Comparison of ENCODE assay signal across 1 cellular context in the genomic region with DNA sequence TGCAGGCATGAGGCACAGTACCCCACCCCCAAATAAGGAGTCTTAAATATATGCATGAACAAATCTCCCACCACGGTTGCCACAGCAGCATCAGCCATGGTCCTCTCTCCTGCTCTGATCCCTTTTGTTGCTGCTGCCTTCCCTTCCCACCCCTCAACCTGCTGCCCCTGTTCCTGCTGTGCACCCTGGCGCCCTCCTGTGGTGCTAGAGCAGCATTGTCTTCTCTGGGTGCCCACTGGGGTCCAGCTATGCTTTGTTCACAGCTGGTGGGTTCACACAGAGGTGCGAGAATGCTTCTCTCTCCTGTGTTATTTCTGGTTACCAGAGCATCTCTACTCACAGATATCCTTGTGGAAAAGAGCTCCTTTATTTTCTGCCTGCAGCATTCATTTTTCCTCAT.
TF ChIP-seq lines count a peak whose summit lies in the region.

No MANE protein-coding gene starts in this region.

TF ChIP-seq in A549, 52 proteins besides CTCF, POLR2A, EP300 and RAD21 (continued from another document):
- TF ChIP-seq HMGXB4 (CRISPR knock-in tag; IDR thresholded peaks at IDR 0.05; ENCODE audit: borderline replicate concordance) (no peak), CEBPB (IDR thresholded peaks at IDR 0.05) (no peak), ZC3H11A (IDR thresholded peaks at IDR 0.05) (no peak), HOXB5 (CRISPR knock-in tag; IDR thresholded peaks at IDR 0.05) (no peak), HOXB13 (CRISPR knock-in tag; IDR thresholded peaks at IDR 0.05; ENCODE audit: low read depth) (no peak), KDM5A (IDR thresholded peaks at IDR 0.05) (no peak), RFX5 (IDR thresholded peaks at IDR 0.05) (no peak), ZSCAN20 (CRISPR knock-in tag; IDR thresholded peaks at IDR 0.05) (no peak)
